ENCODE assay signal across 17 cellular contexts in genomic region chr3:145716519-145716918, GRCh38.
DNase-seq lines count a peak whose midpoint lies in the region; ATAC-seq and TF ChIP-seq lines count a peak whose summit lies in the region.
"Had no signal": no experiment of that assay in that cellular context is flagged by ENCODE, and none has a peak within 500 bp of the region (broad histone marks: within the 10 kb centered on the region; RNA-seq: fewer than 3 reads in every experiment).

No MANE protein-coding gene starts in this region.

- no peak overlapping the region for H3K4me3 ChIP-seq in fibroblast of the aortic adventitia (ENCODE audit: low read depth, low read length)
- H3K4me3 ChIP-seq in gastroesophageal sphincter, result no peak overlapping the region
- H3K4me3 ChIP-seq: Peyer's patch had no signal

- H3K36me3 ChIP-seq in gastroesophageal sphincter, result no peaks in the 10 kb centered on the region
- H3K36me3 ChIP-seq: Peyer's patch had no signal

- DNase-seq in NCI-H82 (lab: John Stamatoyannopoulos, UW) (peak; percentile 39), NCI-H82 treated with DMSO at 0.1 percent for 48 hours (lab: John Stamatoyannopoulos, UW; ENCODE audit: unreplicated experiment) (no peak), amniotic epithelial cell (ENCODE audit: low read depth) (peak; percentile 56), fibroblast of the aortic adventitia (ENCODE audit: low read depth) (peak; percentile 81), NCI-H748 treated with DMSO at 0.1 percent for 48 hours (lab: John Stamatoyannopoulos, UW) (no peak), T-helper 2 cell (no peak)
- DNase-seq: 8988T, DMS79, GDM1, Karpas-422, MM.1S, NCI-H1105, NCI-H1694 treated with DMSO at 0.1 percent for 48 hours, Peyer's patch, SHP77 treated with DMSO at 0.1 percent for 48 hours had no signal

- ATAC-seq in gastroesophageal sphincter (no peak), HG03139 (IDR thresholded peaks at IDR 0.05; ENCODE audit: unreplicated experiment) (no peak)

- H3K27me3 ChIP-seq in gastroesophageal sphincter, result no peaks in the 10 kb centered on the region
- H3K27me3 ChIP-seq: Peyer's patch had no signal

- H3K27ac ChIP-seq in gastroesophageal sphincter, result no peak overlapping the region
- H3K27ac ChIP-seq: Peyer's patch had no signal

- H3K9me3 ChIP-seq in gastroesophageal sphincter, result no peaks in the 10 kb centered on the region
- H3K9me3 ChIP-seq: Peyer's patch had no signal

- TF ChIP-seq CTCF in fibroblast of the aortic adventitia (IDR thresholded peaks at IDR 0.05; ENCODE audit: insufficient read depth, low read length), result no peak
- TF ChIP-seq CTCF in gastroesophageal sphincter (IDR thresholded peaks at IDR 0.05), result no peak

- TF ChIP-seq POLR2A in gastroesophageal sphincter (IDR thresholded peaks at IDR 0.05), result no peak

- no peak for TF ChIP-seq EP300 in gastroesophageal sphincter (IDR thresholded peaks at IDR 0.05)

- 89% methylated on average over 1 of the region's 1 CpG; no CpG with 5 or more reads in 1 of the 2 donors for WGBS in gastroesophageal sphincter (ENCODE audit: low coverage in 1 of 2), 2 donors

- H3K4me1 ChIP-seq in gastroesophageal sphincter, result no peaks in the 10 kb centered on the region
- H3K4me1 ChIP-seq: Peyer's patch had no signal

Comparison
In these comparisons a context has a peak if more than half of its experiments do, and no peak if none do; other contexts are left out.
1. DNase-seq: peak in NCI-H82 (single experiment), amniotic epithelial cell (single experiment) and fibroblast of the aortic adventitia (single experiment); none in NCI-H82 treated with DMSO at 0.1 percent for 48 hours (single experiment), NCI-H748 treated with DMSO at 0.1 percent for 48 hours (single experiment) and T-helper 2 cell (0 of 5).